In the genomic region with DNA sequence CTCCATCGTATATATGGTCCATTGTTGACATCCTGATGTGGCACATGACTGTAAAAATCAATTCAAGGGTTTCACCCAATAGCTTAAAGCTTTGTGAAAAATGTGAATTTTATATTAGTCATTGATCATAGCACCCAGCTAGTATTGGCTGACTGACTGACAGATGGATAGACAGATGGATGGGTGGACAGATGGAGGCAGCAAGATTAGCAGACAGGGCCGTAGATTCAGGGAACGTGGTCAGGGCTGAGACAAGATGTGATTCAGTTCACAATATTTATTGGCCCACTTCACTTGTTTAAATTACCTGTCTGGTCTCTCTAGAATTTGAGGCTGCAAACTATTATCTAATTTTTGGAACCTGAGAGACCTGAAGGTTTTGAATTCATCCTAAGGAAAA, we compare ENCODE assay signal across 34 cellular contexts. TPM values are rescaled to one million over a fixed set of nuclear protein-coding genes. Genes with fewer than 3 reads are reported as not detected.
"Had no signal": no experiment of that assay in that cellular context is flagged by ENCODE, and none has a peak within 500 bp of the region (broad histone marks: within the 10 kb centered on the region; RNA-seq: fewer than 3 reads in every experiment).

No MANE protein-coding gene starts in this region.

- H3K27me3 ChIP-seq: ascending aorta, Peyer's patch had no signal

- H3K4me1 ChIP-seq: ascending aorta, Peyer's patch had no signal

- H3K27ac ChIP-seq: ascending aorta, Peyer's patch, RWPE1, VCaP had no signal

- FAIRE-seq: bronchial epithelial cell had no signal

- H3K9me3 ChIP-seq: ascending aorta, Peyer's patch had no signal

- DNase-seq: activated CD4-positive, alpha-beta T cell treated with anti-CD3 and anti-CD28 coated beads, Interleukin-2, amount 10 ng/mL, durations not matched to agents 24 days and 14 days; activated CD4-positive, alpha-beta T cell treated with anti-CD3 and anti-CD28 coated beads, Interleukin-2, amount 50 U/mL, for 4 hours; activated CD8-positive, alpha-beta T cell treated with anti-CD3 and anti-CD28 coated beads for 36 hours; activated effector memory CD4-positive, alpha-beta T cell treated with anti-CD3 and anti-CD28 coated beads, Interleukin-2, amount 50 U/mL, for 16 hours; activated naive CD4-positive, alpha-beta T cell; activated naive CD4-positive, alpha-beta T cell treated with anti-CD3 and anti-CD28 coated beads, Interleukin-2, amount 50 U/mL, for 16 hours; activated naive CD8-positive, alpha-beta T cell treated with anti-CD3 and anti-CD28 coated beads for 36 hours; activated T-cell treated with anti-CD3 and anti-CD28 coated beads, Interleukin-2, amount 50 U/mL, for 1 hour; activated T-cell treated with anti-CD3 and anti-CD28 coated beads, Interleukin-2, amount 50 U/mL, for 72 hours; amygdala; caudate nucleus; cerebellar nuclear complex; Kasumi-1; KG1; MM.1S; MV-4-11; NCI-H1092; NCI-H1436 treated with DMSO at 0.1 percent for 48 hours; NCI-H1694 treated with DMSO at 0.1 percent for 48 hours; NCI-H2029; NCI-H345; NCI-H526 treated with DMSO at 0.1 percent for 48 hours; NCI-H774; PC-3; Peyer's patch; SIG-M5; SW 1271; T-helper 1 cell; T-helper 2 cell; T-helper 9 cell had no signal

- H3K36me3 ChIP-seq: ascending aorta, Peyer's patch had no signal

- H3K4me3 ChIP-seq: ascending aorta, Peyer's patch had no signal

RNA-seq across cellular contexts. Expression of gene PCSK5, which starts 12.0 kb away (rescaled TPM):
- total RNA-seq: PC-3 had no signal
